ENCODE assay signal across 8 cellular contexts in genomic region chr18:59837586-59837985, GRCh38.
DNase-seq lines count a peak whose midpoint lies in the region; ATAC-seq and TF ChIP-seq lines count a peak whose summit lies in the region.

No MANE protein-coding gene starts in this region.

- H3K9me2 ChIP-seq in SU-DHL-6 (replicated peaks; ENCODE audit: insufficient read depth, low read length): no peaks in the 10 kb centered on the region

- no peak overlapping the region for H3K27ac ChIP-seq in SU-DHL-6 (ENCODE audit: low read depth, low read length)

- DNase-seq in Right ventricle myocardium superior (no peak), cardiac septum (ENCODE audit: low spot score) (no peak), NCI-H1105 treated with DMSO at 0.1 percent for 48 hours (lab: John Stamatoyannopoulos, UW) (peak; percentile 53), astrocyte of the hippocampus (ENCODE audit: low read depth, low spot score) (peak; percentile 73), iPS-NIHi7 (ENCODE audit: extremely low spot score) (peak; percentile 73)
- DNase-seq in stimulated activated CD4-positive, alpha-beta T cell treated with anti-CD3 and anti-CD28 coated beads, Interleukin-1b, Interleukin-23, amount 100 ng/mL, for 48 hours: peak; percentile 49

- peak; percentile 99 for TF ChIP-seq CTCF in SU-DHL-6 (IDR thresholded peaks at IDR 0.05; ENCODE audit: insufficient read depth, low read length, poor library complexity, severe bottlenecking)

- ATAC-seq in Right ventricle myocardium superior (ENCODE audit: poor library complexity): peak; percentile 49
- ATAC-seq in HG02642 (IDR thresholded peaks at IDR 0.05; ENCODE audit: poor library complexity, unreplicated experiment): peak; percentile 52

- no peak overlapping the region for H3K4me3 ChIP-seq in SU-DHL-6 (ENCODE audit: insufficient read depth, low read length, poor library complexity, severe bottlenecking)

- H2AFZ ChIP-seq in SU-DHL-6 (ENCODE audit: low read depth, low read length, severe bottlenecking): no peak overlapping the region

- no peak overlapping the region for H3K9ac ChIP-seq in SU-DHL-6 (ENCODE audit: low read length)

- no peaks in the 10 kb centered on the region for H3F3A ChIP-seq in SU-DHL-6 (ENCODE audit: insufficient read depth)

- no peaks in the 10 kb centered on the region for H3K79me2 ChIP-seq in SU-DHL-6 (ENCODE audit: insufficient read depth, low read length)

- H4K20me1 ChIP-seq in SU-DHL-6 (ENCODE audit: low read depth, low read length): no peaks in the 10 kb centered on the region

- no peak overlapping the region for H3K4me2 ChIP-seq in SU-DHL-6 (ENCODE audit: low read depth, low read length, poor library complexity, severe bottlenecking)

- H3K27me3 ChIP-seq in SU-DHL-6 (ENCODE audit: low read length): 0 out of 2 replicates have a peak, but pooled peaks cover 2% of the 10 kb centered on the region

- H3K9me3 ChIP-seq in SU-DHL-6 (ENCODE audit: insufficient read depth, low read length): no peaks in the 10 kb centered on the region

- intact Hi-C loops in Right ventricle myocardium superior (cut with DNase I): loop anchor here (5.0 kb wide), 1 partner anchor 710 kb away; no protein-coding TSS in a partner anchor
- intact Hi-C loops in cardiac septum (cut with DNase I): loop anchor here (10.0 kb wide), 2 partner anchors 127 to 707 kb away; no protein-coding TSS in a partner anchor

- no peaks in the 10 kb centered on the region for H3K36me3 ChIP-seq in SU-DHL-6 (ENCODE audit: low read length)

Comparison
In these comparisons a context has a peak if more than half of its experiments do, and no peak if none do; other contexts are left out.
1. DNase-seq: peak in NCI-H1105 treated with DMSO at 0.1 percent for 48 hours (single experiment), astrocyte of the hippocampus (single experiment), iPS-NIHi7 (single experiment) and stimulated activated CD4-positive, alpha-beta T cell treated with anti-CD3 and anti-CD28 coated beads, Interleukin-1b, Interleukin-23, amount 100 ng/mL, for 48 hours (single experiment); none in Right ventricle myocardium superior (single experiment) and cardiac septum (single experiment).